Comparison of ENCODE assay signal across 3 cellular contexts in genomic region chr5:175847061-175847460, GRCh38.
TF ChIP-seq lines count a peak whose summit lies in the region.

No MANE protein-coding gene starts in this region.

TF ChIP-seq in A549, 52 proteins besides CTCF, POLR2A, EP300 and RAD21 (continued from another document):
- no peak for TF ChIP-seq POLR2AphosphoS2 (conservative IDR thresholded peaks at IDR 0.05; ENCODE audit: low read length)
- no peak for TF ChIP-seq FOSL2 (IDR thresholded peaks at IDR 0.05)
- TF ChIP-seq FOSL2 (CRISPR knock-in tag; IDR thresholded peaks at IDR 0.05) = no peak
- no peak for TF ChIP-seq JUN (IDR thresholded peaks at IDR 0.05)
TF ChIP-seq in A549: peak in this region for 0.

TF ChIP-seq in GM23338, 12 proteins besides CTCF, POLR2A, EP300 and RAD21 (continued from another document):
- TF ChIP-seq ZNF462 (CRISPR knock-in tag; IDR thresholded peaks at IDR 0.05) = no peak
- TF ChIP-seq NANOG (IDR thresholded peaks at IDR 0.05; ENCODE audit: borderline replicate concordance) = no peak
- no peak for TF ChIP-seq POLR2AphosphoS5 (IDR thresholded peaks at IDR 0.05; ENCODE audit: low read depth)

TF ChIP-seq in WTC11, 78 proteins besides CTCF, POLR2A, EP300 and RAD21 (continued from another document):
- TF ChIP-seq USF2 (CRISPR knock-in tag; IDR thresholded peaks at IDR 0.05) (no peak), CBFB (CRISPR knock-in tag; IDR thresholded peaks at IDR 0.05; ENCODE audit: low read depth) (no peak), SMAD3 (CRISPR knock-in tag; IDR thresholded peaks at IDR 0.05; ENCODE audit: borderline replicate concordance) (no peak), ATF1 (CRISPR knock-in tag; IDR thresholded peaks at IDR 0.05) (no peak), JAZF1 (CRISPR knock-in tag; IDR thresholded peaks at IDR 0.05) (no peak), ZSCAN18 (CRISPR knock-in tag; IDR thresholded peaks at IDR 0.05) (no peak), JUN (CRISPR knock-in tag; IDR thresholded peaks at IDR 0.05) (no peak), NFE2L1 (CRISPR knock-in tag; IDR thresholded peaks at IDR 0.05) (no peak), ATF2 (CRISPR knock-in tag; IDR thresholded peaks at IDR 0.05; ENCODE audit: borderline replicate concordance, low read depth) (no peak), ZBTB43 (CRISPR knock-in tag; IDR thresholded peaks at IDR 0.05) (no peak)
